Comparison of ENCODE assay signal across 1 cellular context in genomic region chr15:90989040-90989768, GRCh38.
TF ChIP-seq lines count a peak whose summit lies in the region.

No MANE protein-coding gene starts in this region.

TF ChIP-seq in IMR-90, 13 proteins besides CTCF, POLR2A, EP300 and RAD21:
- no peak for TF ChIP-seq MXI1 (IDR thresholded peaks at IDR 0.05; ENCODE audit: borderline replicate concordance, low read depth, low read length)
- no peak for TF ChIP-seq CEBPB (IDR thresholded peaks at IDR 0.05; ENCODE audit: low read depth, low read length)
- no peak for TF ChIP-seq ELK1 (IDR thresholded peaks at IDR 0.05; ENCODE audit: borderline replicate concordance, low read depth, low read length)
- TF ChIP-seq MAZ (IDR thresholded peaks at IDR 0.05; ENCODE audit: borderline replicate concordance, low read depth, low read length) = no peak
- no peak for TF ChIP-seq NFE2L2 (IDR thresholded peaks at IDR 0.05; ENCODE audit: low read depth, low read length)
- TF ChIP-seq RFX5 (IDR thresholded peaks at IDR 0.05; ENCODE audit: low read depth, low read length) = no peak
- TF ChIP-seq BHLHE40 (IDR thresholded peaks at IDR 0.05; ENCODE audit: low read depth, low read length) = no peak
- no peak for TF ChIP-seq RCOR1 (IDR thresholded peaks at IDR 0.05; ENCODE audit: insufficient replicate concordance, low read length)
- no peak for TF ChIP-seq CHD1 (IDR thresholded peaks at IDR 0.05; ENCODE audit: low read depth, low read length)
- TF ChIP-seq USF2 (IDR thresholded peaks at IDR 0.05; ENCODE audit: low read depth, low read length) = no peak
- TF ChIP-seq MAFK (IDR thresholded peaks at IDR 0.05; ENCODE audit: low read depth, low read length) = no peak
